Comparison of ENCODE assay signal across 24 cellular contexts in the genomic region with DNA sequence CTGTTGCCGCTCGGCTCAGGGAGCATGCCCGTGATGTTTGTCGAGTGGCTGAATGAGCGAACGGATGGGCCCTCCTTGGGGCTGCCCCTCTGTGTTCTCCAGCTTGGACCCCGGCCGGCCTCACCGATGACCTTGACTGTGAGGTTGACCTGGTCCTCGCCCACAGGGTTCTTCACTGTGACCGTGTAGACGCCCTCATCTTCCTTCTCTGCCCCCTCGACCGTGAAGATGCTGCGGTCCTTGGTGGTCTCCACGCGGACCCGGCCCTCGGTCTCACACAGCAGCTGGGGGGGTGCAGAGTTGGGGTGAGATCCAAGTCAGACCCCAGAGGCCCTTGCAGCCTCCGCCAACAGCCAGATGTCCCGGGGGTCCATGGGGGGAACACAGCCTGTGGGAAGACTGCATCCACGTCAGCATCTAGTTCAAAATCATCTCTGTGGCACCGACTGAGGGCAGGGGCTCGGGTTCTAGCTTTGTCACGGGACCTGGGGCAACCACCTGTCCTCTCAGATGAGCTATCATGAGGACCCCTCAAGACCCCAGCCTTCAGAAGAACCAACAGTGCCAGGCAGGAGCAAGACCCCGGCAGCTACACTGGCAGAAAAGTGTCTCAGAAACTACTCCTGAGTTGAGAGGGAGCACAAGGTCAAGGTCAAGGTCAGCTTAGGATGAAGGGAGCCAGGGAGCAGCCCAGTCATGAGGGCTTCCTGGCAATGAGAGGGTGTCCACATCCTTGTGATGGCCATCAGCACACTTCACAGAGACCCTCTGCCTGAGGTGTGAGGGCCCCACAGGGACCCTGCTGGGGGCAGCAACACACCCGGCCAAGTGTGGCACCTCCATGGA. TPM values are rescaled to one million over a fixed set of nuclear protein-coding genes. Genes with fewer than 3 reads are reported as not detected.
"Had no signal": no experiment of that assay in that cellular context is flagged by ENCODE, and none has a peak within 500 bp of the region (broad histone marks: within the 10 kb centered on the region; RNA-seq: fewer than 3 reads in every experiment).

No MANE protein-coding gene starts in this region.

- H3K27me3 ChIP-seq: gastroesophageal sphincter, left lung, neutrophil had no signal

- H3K4me1 ChIP-seq: esophagus squamous epithelium, gastroesophageal sphincter, left lung had no signal

- DNase-seq: cerebellar nuclear complex; dermis blood vessel endothelial cell; esophagus squamous epithelium; foreskin fibroblast; glutamatergic neuron; hippocampal formation; left lung; mesenchymal stem cell; midbrain; nephron progenitor cell; posterior cingulate gyrus; small intestine; stimulated activated CD4-positive, alpha-beta T cell treated with anti-CD3 and anti-CD28 coated beads, Interleukin-12 subunit alpha, Interleukin-12 subunit beta, amount 100 ng/mL, for 4 hours; stimulated activated naive CD4-positive, alpha-beta T cell treated with Interleukin-2 at 50 U/mL for 16 hours; trophoblast cell had no signal

- H3K27ac ChIP-seq: esophagus squamous epithelium, gastroesophageal sphincter, left lung, neutrophil had no signal

- H3K4me3 ChIP-seq: esophagus squamous epithelium, gastroesophageal sphincter, left lung, lung had no signal

- ATAC-seq: gastroesophageal sphincter, left lung had no signal

- H3K9me3 ChIP-seq: esophagus squamous epithelium, gastroesophageal sphincter, left lung, neutrophil had no signal

- FAIRE-seq: colon, islet of Langerhans, small intestine had no signal

- H3K36me3 ChIP-seq: esophagus squamous epithelium, gastroesophageal sphincter had no signal

RNA-seq across cellular contexts. Expression of gene MYBPC3, which starts 13.9 kb away (rescaled TPM):
- total RNA-seq: dermis blood vessel endothelial cell, epithelial cell of proximal tubule, osteocyte, pulmonary artery endothelial cell, urinary bladder had no signal

RNA-seq across cellular contexts. Expression of gene SPI1, which starts 39.7 kb away (rescaled TPM):
- total RNA-seq: dermis blood vessel endothelial cell, epithelial cell of proximal tubule, osteocyte, pulmonary artery endothelial cell had no signal
